ENCODE assay signal across 12 cellular contexts in the genomic region with DNA sequence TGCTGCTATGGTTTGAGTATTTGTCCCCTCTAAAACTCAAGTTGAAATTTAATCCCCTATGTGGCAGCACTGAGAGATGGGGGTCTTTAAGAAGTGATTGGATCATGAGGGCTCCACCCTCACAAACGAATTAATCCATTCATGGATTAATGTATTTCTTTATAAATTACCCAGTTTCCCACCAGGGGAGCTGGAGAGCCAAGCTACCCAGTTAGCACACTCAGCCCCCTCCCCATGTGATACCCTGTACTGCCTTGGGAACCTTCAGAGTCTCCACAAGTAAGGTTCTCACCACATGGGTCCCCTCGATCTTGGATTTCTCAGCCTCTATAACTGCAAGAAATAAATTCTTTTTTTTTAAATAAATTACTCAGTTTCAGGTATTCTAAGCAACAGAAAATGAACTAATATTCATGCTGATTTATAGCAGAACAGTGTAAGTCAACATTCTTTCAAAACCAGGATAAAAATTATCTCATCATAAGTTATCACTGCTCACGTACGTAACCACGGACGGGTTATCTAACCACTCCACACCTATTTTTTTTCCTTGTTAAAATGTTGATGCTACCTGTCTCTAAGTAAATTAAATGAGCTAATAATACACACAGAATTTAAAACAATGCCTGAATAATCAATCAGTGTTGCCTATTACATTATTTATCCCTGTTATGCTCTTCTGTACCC. TPM values are rescaled to one million over a fixed set of nuclear protein-coding genes. Genes with fewer than 3 reads are reported as not detected.
DNase-seq lines count a peak whose midpoint lies in the region; ATAC-seq and TF ChIP-seq lines count a peak whose summit lies in the region.
"Had no signal": no experiment of that assay in that cellular context is flagged by ENCODE, and none has a peak within 500 bp of the region (broad histone marks: within the 10 kb centered on the region; RNA-seq: fewer than 3 reads in every experiment).

No MANE protein-coding gene starts in this region.

- POLR2A ChIA-PET in IMR-90 (lab: Charles Lee; ENCODE audit: unreplicated experiment), result no interaction called here

- no peak for DNase-seq in activated T-cell treated with anti-CD3 and anti-CD28 coated beads, Interleukin-2, amount 50 U/mL, for 24 hours
- no peak for DNase-seq in activated T-cell treated with anti-CD3 and anti-CD28 coated beads, Interleukin-2, amount 50 U/mL, for 1 hour
- DNase-seq in IMR-90 (no peak), astrocyte of the spinal cord (ENCODE audit: low read depth, low spot score) (no peak), osteoblast (ENCODE audit: insufficient read length, low spot score, missing footprints) (no peak)
- DNase-seq in T-helper 2 cell treated with Interferon-gamma antibody and Interleukin-4, amounts not matched to agents 5 μg/mL and 100 μg/mL, for 36 hours (ENCODE audit: low spot score), result no peak
- DNase-seq: activated CD4-positive, alpha-beta T cell treated with anti-CD3 and anti-CD28 coated beads, Interleukin-2, amount 50 U/mL, for 48 hours; dorsolateral prefrontal cortex; left ventricle myocardium superior had no signal

- BruUV-seq in IMR-90 (replicated peaks; lab: Mats Ljungman, UMichigan), result no TSS peak

- H2AFZ ChIP-seq in IMR-90 (replicated peaks; ENCODE audit: low read length, poor library complexity), result no peak overlapping the region
- H2AFZ ChIP-seq in osteoblast (ENCODE audit: low read length), result no peak overlapping the region

- H3K27me3 Mint-ChIP-seq in activated T-cell treated with anti-CD3 and anti-CD28 coated beads, Interleukin-2, amount 50 U/mL, for 24 hours, result no peaks in the 10 kb centered on the region
- no peaks in the 10 kb centered on the region for H3K27me3 Mint-ChIP-seq in T-helper 2 cell treated with Interferon-gamma antibody and Interleukin-4, amounts not matched to agents 5 μg/mL and 100 μg/mL, for 36 hours (ENCODE audit: low read depth)

- ATAC-seq in IMR-90 (ENCODE audit: low read depth) (no peak), GM18861 (IDR thresholded peaks at IDR 0.05; ENCODE audit: unreplicated experiment) (no peak), HG03280 (IDR thresholded peaks at IDR 0.05; ENCODE audit: unreplicated experiment) (no peak)
- ATAC-seq: left ventricle myocardium superior had no signal

- H4K91ac ChIP-seq in IMR-90 (ENCODE audit: insufficient read depth, low read depth, low read length), result no peak overlapping the region

- H3K79me2 ChIP-seq in osteoblast (ENCODE audit: insufficient read depth, low read length), result peaks cover 85% of the 10 kb centered on the region

- TF ChIP-seq RAD21 in IMR-90 (IDR thresholded peaks at IDR 0.05; ENCODE audit: low read length), result peak; percentile 26; the same call in 1 of the 2 replicates

- H3K4me1 ChIP-seq in IMR-90 (ENCODE audit: control insufficient read depth, insufficient read depth, low read length), result peaks cover 4% of the 10 kb centered on the region
- peaks cover 11% of the 10 kb centered on the region for H3K4me1 ChIP-seq in osteoblast (ENCODE audit: insufficient read depth, low read length)

- H4K20me1 ChIP-seq in IMR-90 (ENCODE audit: insufficient read depth, low read length), result peaks cover 78% of the 10 kb centered on the region
- H4K20me1 ChIP-seq in osteoblast (ENCODE audit: insufficient read depth, low read length), result peaks cover 52% of the 10 kb centered on the region

- no peak overlapping the region for H2BK120ac ChIP-seq in IMR-90 (ENCODE audit: low read depth, low read length)

- H3K36me3 Mint-ChIP-seq in activated T-cell treated with anti-CD3 and anti-CD28 coated beads, Interleukin-2, amount 50 U/mL, for 24 hours (ENCODE audit: low read depth), result peaks cover 78% of the 10 kb centered on the region
- peaks cover 46% of the 10 kb centered on the region for H3K36me3 Mint-ChIP-seq in T-helper 2 cell treated with Interferon-gamma antibody and Interleukin-4, amounts not matched to agents 5 μg/mL and 100 μg/mL, for 36 hours (ENCODE audit: low read depth)

- dilution Hi-C loops in IMR-90 (cut with HindIII; ENCODE audit: low sequenced_read_pairs, unreplicated experiment), result no loop called here

- H3K79me1 ChIP-seq in IMR-90 (ENCODE audit: low read depth in 1 of 2, low read length in 2 of 2), result peaks cover 0 to 23% of the 10 kb centered on the region in 2 experiments; a peak in 2 of 4 replicates

- no peaks in the 10 kb centered on the region for H3K9me3 Mint-ChIP-seq in activated T-cell treated with anti-CD3 and anti-CD28 coated beads, Interleukin-2, amount 50 U/mL, for 24 hours
- peaks cover 8% of the 10 kb centered on the region for H3K9me3 Mint-ChIP-seq in T-helper 2 cell treated with Interferon-gamma antibody and Interleukin-4, amounts not matched to agents 5 μg/mL and 100 μg/mL, for 36 hours

- peaks cover 10% of the 10 kb centered on the region; the same call in 1 of the 2 replicates for H3K9me1 ChIP-seq in IMR-90 (ENCODE audit: insufficient read depth, low read length)

- intact Hi-C loops in IMR-90 (cut with micrococcal nuclease), result loop anchor here (5.0 kb wide), 2 partner anchors 196 to 376 kb away; no protein-coding TSS in a partner anchor

- H3K56ac ChIP-seq in IMR-90 (ENCODE audit: extremely low read depth, insufficient read depth, low read length), result no peak overlapping the region

- no peak overlapping the region for H3K14ac ChIP-seq in IMR-90 (replicated peaks; ENCODE audit: low read depth, low read length)

- CTCF ChIA-PET in IMR-90 (lab: Yijun Ruan, JAX), result interaction anchor here (0.6 to 1.3 kb wide), 4 partner anchors 9 to 503 kb away, joined by 3 to 5 read pairs (median 4); no protein-coding TSS in a partner anchor

- no peak overlapping the region for H2BK20ac ChIP-seq in IMR-90 (ENCODE audit: low read depth, low read length)

- peak overlapping the region; percentile 49; the same call in 1 of the 2 replicates for H3K4me2 ChIP-seq in IMR-90 (ENCODE audit: low read depth, low read length)
- H3K4me2 ChIP-seq in osteoblast (ENCODE audit: insufficient read depth, low read length), result no peak overlapping the region

- no peak for TF ChIP-seq POLR2A in IMR-90 (IDR thresholded peaks at IDR 0.05; ENCODE audit: low read depth, low read length)

- WGBS in IMR-90 (ENCODE audit: extremely low coverage in 2 of 2, insufficient read length in 1 of 2), 2 experiments, result no CpG with 5 or more reads among the region's 6 CpGs

- H2BK5ac ChIP-seq in IMR-90 (ENCODE audit: low read depth, low read length, poor library complexity, severe bottlenecking), result peak overlapping the region; percentile 57

- no peak overlapping the region for H4K5ac ChIP-seq in IMR-90 (ENCODE audit: low read depth, low read length)

- H3K27ac ChIP-seq in IMR-90 (ENCODE audit: insufficient read depth, low read length) (no peak overlapping the region), osteoblast (ENCODE audit: low read depth, low read length) (no peak overlapping the region)
- H3K27ac ChIP-seq: dorsolateral prefrontal cortex had no signal

- peak overlapping the region; percentile 81 for H3K27ac Mint-ChIP-seq in activated T-cell treated with anti-CD3 and anti-CD28 coated beads, Interleukin-2, amount 50 U/mL, for 24 hours
- H3K27ac Mint-ChIP-seq in T-helper 2 cell treated with Interferon-gamma antibody and Interleukin-4, amounts not matched to agents 5 μg/mL and 100 μg/mL, for 36 hours, result no peak overlapping the region

- 0 out of 2 replicates have a peak, but pooled peaks cover 2% of the 10 kb centered on the region for H3K9me3 ChIP-seq in IMR-90 (ENCODE audit: control insufficient read depth, insufficient read depth, low read length)
- no peaks in the 10 kb centered on the region for H3K9me3 ChIP-seq in osteoblast (ENCODE audit: low read depth, low read length)
- H3K9me3 ChIP-seq: Caco-2 had no signal

- 0 out of 2 replicates have a peak overlapping the region, but pooled peaks have one; percentile 29 for H3K4ac ChIP-seq in IMR-90 (ENCODE audit: low read depth, low read length)

- H3K23ac ChIP-seq in IMR-90 (ENCODE audit: low read depth, low read length), result no peak overlapping the region

- H3K9ac ChIP-seq in IMR-90 (ENCODE audit: low read depth, low read length), result no peak overlapping the region

- peak; percentile 37 for TF ChIP-seq CTCF in IMR-90 (conservative IDR thresholded peaks at IDR 0.05; ENCODE audit: low read depth, low read length)
- TF ChIP-seq CTCF in astrocyte of the spinal cord (IDR thresholded peaks at IDR 0.05; ENCODE audit: low read depth, low read length), result peak; percentile 18
- peak; percentile 16 for TF ChIP-seq CTCF in osteoblast (IDR thresholded peaks at IDR 0.05; ENCODE audit: extremely low read depth, low read depth, low read length)

- no peak overlapping the region for H2AK5ac ChIP-seq in IMR-90 (ENCODE audit: low read depth, low read length)

- H3K4me1 Mint-ChIP-seq in activated T-cell treated with anti-CD3 and anti-CD28 coated beads, Interleukin-2, amount 50 U/mL, for 24 hours (ENCODE audit: low read depth), result peaks cover 73% of the 10 kb centered on the region
- H3K4me1 Mint-ChIP-seq in T-helper 2 cell treated with Interferon-gamma antibody and Interleukin-4, amounts not matched to agents 5 μg/mL and 100 μg/mL, for 36 hours (ENCODE audit: low read depth), result peaks cover 54% of the 10 kb centered on the region

- H3K4me3 ChIP-seq in IMR-90 (ENCODE audit: insufficient read depth, low read depth, low read length) (no peak overlapping the region), astrocyte of the spinal cord (ENCODE audit: low read depth, low read length) (no peak overlapping the region), osteoblast (ENCODE audit: insufficient read depth, low read length) (no peak overlapping the region)

- H4K8ac ChIP-seq in IMR-90 (ENCODE audit: low read depth in 2 of 2, low read length in 2 of 2), result no peak overlapping the region

- H3K36me3 ChIP-seq in IMR-90 (ENCODE audit: control insufficient read depth, insufficient read depth, low read length), result peaks cover 3% of the 10 kb centered on the region
- peaks cover 9% of the 10 kb centered on the region for H3K36me3 ChIP-seq in osteoblast (ENCODE audit: insufficient read depth, low read length)

- no peak overlapping the region for H2AK9ac ChIP-seq in IMR-90 (replicated peaks; ENCODE audit: low read depth, low read length, poor library complexity)

- H3K4me3 Mint-ChIP-seq in activated T-cell treated with anti-CD3 and anti-CD28 coated beads, Interleukin-2, amount 50 U/mL, for 24 hours, result peak overlapping the region; percentile 97
- no peak overlapping the region for H3K4me3 Mint-ChIP-seq in T-helper 2 cell treated with Interferon-gamma antibody and Interleukin-4, amounts not matched to agents 5 μg/mL and 100 μg/mL, for 36 hours

- H2BK15ac ChIP-seq in IMR-90 (ENCODE audit: low read depth, low read length), result no peak overlapping the region

- no peaks in the 10 kb centered on the region for H3K27me3 ChIP-seq in IMR-90 (ENCODE audit: control insufficient read depth, insufficient read depth, low read length)
- no peaks in the 10 kb centered on the region for H3K27me3 ChIP-seq in osteoblast (ENCODE audit: insufficient read depth, low read length)
- H3K27me3 ChIP-seq: dorsolateral prefrontal cortex had no signal

- no peak overlapping the region for H3K18ac ChIP-seq in IMR-90 (ENCODE audit: low read depth, low read length)

- in situ Hi-C loops in IMR-90 (cut with MboI; ENCODE audit: low sequenced_read_pairs) (no loop called here), astrocyte of the spinal cord (cut with HindIII; ENCODE audit: low sequenced_read_pairs) (no loop called here)

RNA-seq across cellular contexts. Expression of a gene that starts 3.6 kb away (rescaled TPM):
- 86.4 and 166 TPM in 2 replicates for total RNA-seq in IMR-90 (2012; rRNA removed)
- 160 and 200 TPM in 2 replicates for polyA plus RNA-seq in IMR-90 (2012; rRNA removed)
- polyA plus RNA-seq in IMR-90 (2012; cell fraction: cytosol; rRNA removed), result 69.9 and 71.8 TPM in 2 replicates
- polyA plus RNA-seq in IMR-90 (2012; cell fraction: nucleus; rRNA removed; ENCODE audit: low replicate concordance), result 28.8 and 129 TPM in 2 replicates
- 200 and 203 TPM in 2 replicates for total RNA-seq in osteoblast

RNA-seq across cellular contexts. Expression of a gene that starts 49.3 kb away (rescaled TPM):
- total RNA-seq in IMR-90 (2012; rRNA removed), result 27.8 and 47.8 TPM in 2 replicates
- polyA plus RNA-seq in IMR-90 (2012; rRNA removed), result 28.9 and 32.4 TPM in 2 replicates
- polyA plus RNA-seq in IMR-90 (2012; cell fraction: cytosol; rRNA removed), result 38.1 and 58.3 TPM in 2 replicates
- 63.4 and 81.1 TPM in 2 replicates for polyA plus RNA-seq in IMR-90 (2012; cell fraction: nucleus; rRNA removed; ENCODE audit: low replicate concordance)
- total RNA-seq in osteoblast, result 111 and 136 TPM in 2 replicates
